Comparison of ENCODE assay signal across 2 cellular contexts in the genomic region with DNA sequence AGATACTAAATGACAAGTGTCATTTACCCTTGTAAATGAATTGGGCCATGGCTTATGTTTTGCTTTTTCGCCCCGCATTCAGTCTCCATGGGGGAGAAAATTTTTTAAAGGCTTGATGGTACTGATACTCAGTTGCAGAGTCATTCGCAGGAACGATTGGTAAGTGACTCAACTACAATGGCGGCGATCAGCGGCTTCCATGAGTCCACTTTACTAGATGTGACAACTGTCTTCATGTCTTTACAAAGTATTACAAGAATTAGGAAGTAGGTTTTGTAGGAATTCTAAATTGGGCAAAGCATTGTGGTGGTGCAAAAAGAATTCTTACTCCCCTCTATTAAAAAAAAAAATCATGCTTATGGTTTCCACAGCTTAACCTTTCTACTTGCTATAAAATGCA.
TF ChIP-seq lines count a peak whose summit lies in the region.

No MANE protein-coding gene starts in this region.

TF ChIP-seq in GM23338, 12 proteins besides CTCF, POLR2A, EP300 and RAD21 (continues in another document):
- TF ChIP-seq JUNB (IDR thresholded peaks at IDR 0.05; ENCODE audit: unreplicated experiment) (no peak), ZNF114 (CRISPR knock-in tag; IDR thresholded peaks at IDR 0.05) (no peak), STAT1 (IDR thresholded peaks at IDR 0.05; ENCODE audit: unreplicated experiment) (no peak), EZH2phosphoT487 (IDR thresholded peaks at IDR 0.05; ENCODE audit: unreplicated experiment) (no peak), ZNF331 (CRISPR knock-in tag; IDR thresholded peaks at IDR 0.05; ENCODE audit: low read depth) (no peak), NANOG (IDR thresholded peaks at IDR 0.05; ENCODE audit: borderline replicate concordance) (no peak), CREB1 (CRISPR knock-in tag; IDR thresholded peaks at IDR 0.05; ENCODE audit: low read depth) (no peak)
- TF ChIP-seq, protein P1, sequence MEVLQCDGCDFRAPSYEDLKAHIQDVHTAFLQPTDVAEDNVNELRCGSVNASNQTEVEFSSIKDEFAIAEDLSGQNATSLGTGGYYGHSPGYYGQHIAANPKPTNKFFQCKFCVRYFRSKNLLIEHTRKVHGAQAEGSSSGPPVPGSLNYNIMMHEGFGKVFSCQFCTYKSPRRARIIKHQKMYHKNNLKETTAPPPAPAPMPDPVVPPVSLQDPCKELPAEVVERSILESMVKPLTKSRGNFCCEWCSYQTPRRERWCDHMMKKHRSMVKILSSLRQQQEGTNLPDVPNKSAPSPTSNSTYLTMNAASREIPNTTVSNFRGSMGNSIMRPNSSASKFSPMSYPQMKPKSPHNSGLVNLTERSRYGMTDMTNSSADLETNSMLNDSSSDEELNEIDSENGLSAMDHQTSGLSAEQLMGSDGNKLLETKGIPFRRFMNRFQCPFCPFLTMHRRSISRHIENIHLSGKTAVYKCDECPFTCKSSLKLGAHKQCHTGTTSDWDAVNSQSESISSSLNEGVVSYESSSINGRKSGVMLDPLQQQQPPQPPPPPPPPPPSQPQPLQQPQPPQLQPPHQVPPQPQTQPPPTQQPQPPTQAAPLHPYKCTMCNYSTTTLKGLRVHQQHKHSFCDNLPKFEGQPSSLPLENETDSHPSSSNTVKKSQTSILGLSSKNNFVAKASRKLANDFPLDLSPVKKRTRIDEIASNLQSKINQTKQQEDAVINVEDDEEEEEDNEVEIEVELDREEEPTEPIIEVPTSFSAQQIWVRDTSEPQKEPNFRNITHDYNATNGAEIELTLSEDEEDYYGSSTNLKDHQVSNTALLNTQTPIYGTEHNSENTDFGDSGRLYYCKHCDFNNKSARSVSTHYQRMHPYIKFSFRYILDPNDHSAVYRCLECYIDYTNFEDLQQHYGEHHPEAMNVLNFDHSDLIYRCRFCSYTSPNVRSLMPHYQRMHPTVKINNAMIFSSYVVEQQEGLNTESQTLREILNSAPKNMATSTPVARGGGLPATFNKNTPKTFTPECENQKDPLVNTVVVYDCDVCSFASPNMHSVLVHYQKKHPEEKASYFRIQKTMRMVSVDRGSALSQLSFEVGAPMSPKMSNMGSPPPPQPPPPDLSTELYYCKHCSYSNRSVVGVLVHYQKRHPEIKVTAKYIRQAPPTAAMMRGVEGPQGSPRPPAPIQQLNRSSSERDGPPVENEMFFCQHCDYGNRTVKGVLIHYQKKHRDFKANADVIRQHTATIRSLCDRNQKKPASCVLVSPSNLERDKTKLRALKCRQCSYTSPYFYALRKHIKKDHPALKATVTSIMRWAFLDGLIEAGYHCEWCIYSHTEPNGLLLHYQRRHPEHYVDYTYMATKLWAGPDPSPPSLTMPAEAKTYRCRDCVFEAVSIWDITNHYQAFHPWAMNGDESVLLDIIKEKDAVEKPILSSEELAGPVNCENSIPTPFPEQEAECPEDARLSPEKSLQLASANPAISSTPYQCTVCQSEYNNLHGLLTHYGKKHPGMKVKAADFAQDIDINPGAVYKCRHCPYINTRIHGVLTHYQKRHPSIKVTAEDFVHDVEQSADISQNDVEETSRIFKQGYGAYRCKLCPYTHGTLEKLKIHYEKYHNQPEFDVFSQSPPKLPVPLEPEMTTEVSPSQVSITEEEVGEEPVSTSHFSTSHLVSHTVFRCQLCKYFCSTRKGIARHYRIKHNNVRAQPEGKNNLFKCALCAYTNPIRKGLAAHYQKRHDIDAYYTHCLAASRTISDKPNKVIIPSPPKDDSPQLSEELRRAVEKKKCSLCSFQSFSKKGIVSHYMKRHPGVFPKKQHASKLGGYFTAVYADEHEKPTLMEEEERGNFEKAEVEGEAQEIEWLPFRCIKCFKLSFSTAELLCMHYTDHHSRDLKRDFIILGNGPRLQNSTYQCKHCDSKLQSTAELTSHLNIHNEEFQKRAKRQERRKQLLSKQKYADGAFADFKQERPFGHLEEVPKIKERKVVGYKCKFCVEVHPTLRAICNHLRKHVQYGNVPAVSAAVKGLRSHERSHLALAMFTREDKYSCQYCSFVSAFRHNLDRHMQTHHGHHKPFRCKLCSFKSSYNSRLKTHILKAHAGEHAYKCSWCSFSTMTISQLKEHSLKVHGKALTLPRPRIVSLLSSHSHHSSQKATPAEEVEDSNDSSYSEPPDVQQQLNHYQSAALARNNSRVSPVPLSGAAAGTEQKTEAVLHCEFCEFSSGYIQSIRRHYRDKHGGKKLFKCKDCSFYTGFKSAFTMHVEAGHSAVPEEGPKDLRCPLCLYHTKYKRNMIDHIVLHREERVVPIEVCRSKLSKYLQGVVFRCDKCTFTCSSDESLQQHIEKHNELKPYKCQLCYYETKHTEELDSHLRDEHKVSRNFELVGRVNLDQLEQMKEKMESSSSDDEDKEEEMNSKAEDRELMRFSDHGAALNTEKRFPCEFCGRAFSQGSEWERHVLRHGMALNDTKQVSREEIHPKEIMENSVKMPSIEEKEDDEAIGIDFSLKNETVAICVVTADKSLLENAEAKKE (CRISPR knock-in tag; IDR thresholded peaks at IDR 0.05): no peak
- TF ChIP-seq, protein P2, sequence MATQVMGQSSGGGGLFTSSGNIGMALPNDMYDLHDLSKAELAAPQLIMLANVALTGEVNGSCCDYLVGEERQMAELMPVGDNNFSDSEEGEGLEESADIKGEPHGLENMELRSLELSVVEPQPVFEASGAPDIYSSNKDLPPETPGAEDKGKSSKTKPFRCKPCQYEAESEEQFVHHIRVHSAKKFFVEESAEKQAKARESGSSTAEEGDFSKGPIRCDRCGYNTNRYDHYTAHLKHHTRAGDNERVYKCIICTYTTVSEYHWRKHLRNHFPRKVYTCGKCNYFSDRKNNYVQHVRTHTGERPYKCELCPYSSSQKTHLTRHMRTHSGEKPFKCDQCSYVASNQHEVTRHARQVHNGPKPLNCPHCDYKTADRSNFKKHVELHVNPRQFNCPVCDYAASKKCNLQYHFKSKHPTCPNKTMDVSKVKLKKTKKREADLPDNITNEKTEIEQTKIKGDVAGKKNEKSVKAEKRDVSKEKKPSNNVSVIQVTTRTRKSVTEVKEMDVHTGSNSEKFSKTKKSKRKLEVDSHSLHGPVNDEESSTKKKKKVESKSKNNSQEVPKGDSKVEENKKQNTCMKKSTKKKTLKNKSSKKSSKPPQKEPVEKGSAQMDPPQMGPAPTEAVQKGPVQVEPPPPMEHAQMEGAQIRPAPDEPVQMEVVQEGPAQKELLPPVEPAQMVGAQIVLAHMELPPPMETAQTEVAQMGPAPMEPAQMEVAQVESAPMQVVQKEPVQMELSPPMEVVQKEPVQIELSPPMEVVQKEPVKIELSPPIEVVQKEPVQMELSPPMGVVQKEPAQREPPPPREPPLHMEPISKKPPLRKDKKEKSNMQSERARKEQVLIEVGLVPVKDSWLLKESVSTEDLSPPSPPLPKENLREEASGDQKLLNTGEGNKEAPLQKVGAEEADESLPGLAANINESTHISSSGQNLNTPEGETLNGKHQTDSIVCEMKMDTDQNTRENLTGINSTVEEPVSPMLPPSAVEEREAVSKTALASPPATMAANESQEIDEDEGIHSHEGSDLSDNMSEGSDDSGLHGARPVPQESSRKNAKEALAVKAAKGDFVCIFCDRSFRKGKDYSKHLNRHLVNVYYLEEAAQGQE (IDR thresholded peaks at IDR 0.05; ENCODE audit: unreplicated experiment): no peak
- TF ChIP-seq, protein P3, sequence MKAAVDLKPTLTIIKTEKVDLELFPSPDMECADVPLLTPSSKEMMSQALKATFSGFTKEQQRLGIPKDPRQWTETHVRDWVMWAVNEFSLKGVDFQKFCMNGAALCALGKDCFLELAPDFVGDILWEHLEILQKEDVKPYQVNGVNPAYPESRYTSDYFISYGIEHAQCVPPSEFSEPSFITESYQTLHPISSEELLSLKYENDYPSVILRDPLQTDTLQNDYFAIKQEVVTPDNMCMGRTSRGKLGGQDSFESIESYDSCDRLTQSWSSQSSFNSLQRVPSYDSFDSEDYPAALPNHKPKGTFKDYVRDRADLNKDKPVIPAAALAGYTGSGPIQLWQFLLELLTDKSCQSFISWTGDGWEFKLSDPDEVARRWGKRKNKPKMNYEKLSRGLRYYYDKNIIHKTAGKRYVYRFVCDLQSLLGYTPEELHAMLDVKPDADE (IDR thresholded peaks at IDR 0.05): no peak

TF ChIP-seq in K562, 482 proteins besides CTCF, POLR2A, EP300 and RAD21:
- TF ChIP-seq DNMT1 (IDR thresholded peaks at IDR 0.05) (no peak), ERF (CRISPR knock-in tag; IDR thresholded peaks at IDR 0.05) (no peak), RBM15 (IDR thresholded peaks at IDR 0.05; ENCODE audit: insufficient read depth, low read length) (no peak), TAF9B (IDR thresholded peaks at IDR 0.05; ENCODE audit: partially characterized antibody) (no peak), YY1 (IDR thresholded peaks at IDR 0.05; ENCODE audit: borderline replicate concordance in 1 of 3, control insufficient read depth in 1 of 3, extremely low read depth in 1 of 3, insufficient read depth in 3 of 3, insufficient read length in 1 of 3, insufficient replicate concordance in 2 of 3, low read depth in 1 of 3, low read length in 2 of 3) (peak in 1 of 3 experiments; percentile 64), SMAD3 (CRISPR knock-in tag; conservative IDR thresholded peaks at IDR 0.05) (no peak), NR2F6 (CRISPR knock-in tag; IDR thresholded peaks at IDR 0.05) (no peak), SOX6 (IDR thresholded peaks at IDR 0.05) (no peak), KHSRP (IDR thresholded peaks at IDR 0.05) (no peak), FOSL1 (tag; conservative IDR thresholded peaks at IDR 0.05) (0 out of 2 replicates have a peak, but pooled peaks have one; percentile 28)
- TF ChIP-seq, protein P4, sequence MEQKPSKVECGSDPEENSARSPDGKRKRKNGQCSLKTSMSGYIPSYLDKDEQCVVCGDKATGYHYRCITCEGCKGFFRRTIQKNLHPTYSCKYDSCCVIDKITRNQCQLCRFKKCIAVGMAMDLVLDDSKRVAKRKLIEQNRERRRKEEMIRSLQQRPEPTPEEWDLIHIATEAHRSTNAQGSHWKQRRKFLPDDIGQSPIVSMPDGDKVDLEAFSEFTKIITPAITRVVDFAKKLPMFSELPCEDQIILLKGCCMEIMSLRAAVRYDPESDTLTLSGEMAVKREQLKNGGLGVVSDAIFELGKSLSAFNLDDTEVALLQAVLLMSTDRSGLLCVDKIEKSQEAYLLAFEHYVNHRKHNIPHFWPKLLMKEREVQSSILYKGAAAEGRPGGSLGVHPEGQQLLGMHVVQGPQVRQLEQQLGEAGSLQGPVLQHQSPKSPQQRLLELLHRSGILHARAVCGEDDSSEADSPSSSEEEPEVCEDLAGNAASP (IDR thresholded peaks at IDR 0.05): no peak
- TF ChIP-seq, protein P5, sequence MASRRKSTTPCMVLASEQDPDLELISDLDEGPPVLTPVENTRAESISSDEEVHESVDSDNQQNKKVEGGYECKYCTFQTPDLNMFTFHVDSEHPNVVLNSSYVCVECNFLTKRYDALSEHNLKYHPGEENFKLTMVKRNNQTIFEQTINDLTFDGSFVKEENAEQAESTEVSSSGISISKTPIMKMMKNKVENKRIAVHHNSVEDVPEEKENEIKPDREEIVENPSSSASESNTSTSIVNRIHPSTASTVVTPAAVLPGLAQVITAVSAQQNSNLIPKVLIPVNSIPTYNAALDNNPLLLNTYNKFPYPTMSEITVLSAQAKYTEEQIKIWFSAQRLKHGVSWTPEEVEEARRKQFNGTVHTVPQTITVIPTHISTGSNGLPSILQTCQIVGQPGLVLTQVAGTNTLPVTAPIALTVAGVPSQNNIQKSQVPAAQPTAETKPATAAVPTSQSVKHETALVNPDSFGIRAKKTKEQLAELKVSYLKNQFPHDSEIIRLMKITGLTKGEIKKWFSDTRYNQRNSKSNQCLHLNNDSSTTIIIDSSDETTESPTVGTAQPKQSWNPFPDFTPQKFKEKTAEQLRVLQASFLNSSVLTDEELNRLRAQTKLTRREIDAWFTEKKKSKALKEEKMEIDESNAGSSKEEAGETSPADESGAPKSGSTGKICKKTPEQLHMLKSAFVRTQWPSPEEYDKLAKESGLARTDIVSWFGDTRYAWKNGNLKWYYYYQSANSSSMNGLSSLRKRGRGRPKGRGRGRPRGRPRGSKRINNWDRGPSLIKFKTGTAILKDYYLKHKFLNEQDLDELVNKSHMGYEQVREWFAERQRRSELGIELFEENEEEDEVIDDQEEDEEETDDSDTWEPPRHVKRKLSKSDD (conservative IDR thresholded peaks at IDR 0.05; ENCODE audit: low read length): peak; percentile 83; the same call in 1 of the 2 replicates
- TF ChIP-seq, protein P6, sequence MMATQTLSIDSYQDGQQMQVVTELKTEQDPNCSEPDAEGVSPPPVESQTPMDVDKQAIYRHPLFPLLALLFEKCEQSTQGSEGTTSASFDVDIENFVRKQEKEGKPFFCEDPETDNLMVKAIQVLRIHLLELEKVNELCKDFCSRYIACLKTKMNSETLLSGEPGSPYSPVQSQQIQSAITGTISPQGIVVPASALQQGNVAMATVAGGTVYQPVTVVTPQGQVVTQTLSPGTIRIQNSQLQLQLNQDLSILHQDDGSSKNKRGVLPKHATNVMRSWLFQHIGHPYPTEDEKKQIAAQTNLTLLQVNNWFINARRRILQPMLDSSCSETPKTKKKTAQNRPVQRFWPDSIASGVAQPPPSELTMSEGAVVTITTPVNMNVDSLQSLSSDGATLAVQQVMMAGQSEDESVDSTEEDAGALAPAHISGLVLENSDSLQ (IDR thresholded peaks at IDR 0.05): no peak
TF ChIP-seq in K562: peak in this region for 3.
